9 cellular contexts compared by ENCODE assay signal in genomic region chr11:107563702-107564101, GRCh38. TPM values are rescaled to one million over a fixed set of nuclear protein-coding genes. Genes with fewer than 3 reads are reported as not detected.
DNase-seq lines count a peak whose midpoint lies in the region; ATAC-seq and TF ChIP-seq lines count a peak whose summit lies in the region.
"Had no signal": no experiment of that assay in that cellular context is flagged by ENCODE, and none has a peak within 500 bp of the region (broad histone marks: within the 10 kb centered on the region; RNA-seq: fewer than 3 reads in every experiment).

No MANE protein-coding gene starts in this region.

- DNase-seq in AG09319 (ENCODE audit: extremely low read depth, low read depth) = peak; percentile 29
- DNase-seq in NCI-H2227 (lab: John Stamatoyannopoulos, UW; ENCODE audit: unreplicated experiment) = peak; percentile 39
- DNase-seq in activated B cell treated with CpG ODN at 0.5 μM for 24 hours = no peak
- DNase-seq in epithelial cell of proximal tubule (ENCODE audit: low read depth) = no peak

- ATAC-seq in HG02973 (IDR thresholded peaks at IDR 0.05; ENCODE audit: unreplicated experiment) (peak; percentile 25), activated B cell treated with CpG ODN at 0.5 μM for 24 hours (ENCODE audit: low read depth) (no peak), HG03469 (IDR thresholded peaks at IDR 0.05; ENCODE audit: unreplicated experiment) (no peak)

- POLR2A ChIA-PET in activated B cell treated with CpG ODN at 0.5 μM for 24 hours (lab: Charles Lee) = interaction anchor here (1.7 kb wide), 1 partner anchor 126 kb away, joined by 4 read pairs; no protein-coding TSS in a partner anchor

- intact Hi-C loops in activated B cell treated with CpG ODN at 0.5 μM for 24 hours (cut with micrococcal nuclease) = loop anchor here (1.0 to 10.0 kb wide), 8 partner anchors 13 to 1489 kb away; partner anchors contain the start of genes AASDHPPT, ACAT1, C11orf65 and KBTBD3

- peak overlapping the region; percentile 71 for H3K27ac Mint-ChIP-seq in activated B cell treated with CpG ODN at 0.5 μM for 24 hours
- H3K27ac Mint-ChIP-seq in nephron = peak overlapping the region in 1 of 3 experiments; percentile 3

- H3K4me3 Mint-ChIP-seq in activated B cell treated with CpG ODN at 0.5 μM for 24 hours (peak overlapping the region; percentile 17), nephron (peak overlapping the region; percentile 65 to 84 (median 78))

- H3K36me3 Mint-ChIP-seq in activated B cell treated with CpG ODN at 0.5 μM for 24 hours (ENCODE audit: low read depth) = peaks cover 31% of the 10 kb centered on the region
- H3K36me3 Mint-ChIP-seq in nephron (ENCODE audit: low read depth) = peaks cover 13% of the 10 kb centered on the region

- no peak overlapping the region for H3K4me3 ChIP-seq in epithelial cell of proximal tubule (ENCODE audit: low read depth, low read length)
- H3K4me3 ChIP-seq: skin epidermis had no signal

- CTCF ChIA-PET in activated B cell treated with CpG ODN at 0.5 μM for 24 hours (lab: Charles Lee) = interaction anchor here (0.9 to 3.4 kb wide), 11 partner anchors 8 to 236 kb away, joined by 3 to 46 read pairs (median 5); no protein-coding TSS in a partner anchor

- H3K4me1 Mint-ChIP-seq in activated B cell treated with CpG ODN at 0.5 μM for 24 hours (peaks cover 56% of the 10 kb centered on the region), nephron (peaks cover 44% of the 10 kb centered on the region)

- H3K9me3 Mint-ChIP-seq in activated B cell treated with CpG ODN at 0.5 μM for 24 hours (no peaks in the 10 kb centered on the region), nephron (no peaks in the 10 kb centered on the region)

- H3K27me3 Mint-ChIP-seq in activated B cell treated with CpG ODN at 0.5 μM for 24 hours (no peaks in the 10 kb centered on the region), nephron (ENCODE audit: low read depth) (no peaks in the 10 kb centered on the region)

- TF ChIP-seq CTCF in AG09319 (IDR thresholded peaks at IDR 0.05; ENCODE audit: low read depth, low read length) (peak; percentile 74), GM12874 (IDR thresholded peaks at IDR 0.05; ENCODE audit: insufficient read depth, low read depth, low read length) (peak; percentile 49), activated B cell treated with CpG ODN at 0.5 μM for 24 hours (IDR thresholded peaks at IDR 0.05) (no peak), epithelial cell of proximal tubule (conservative IDR thresholded peaks at IDR 0.05; ENCODE audit: low read depth, low read length) (peak; percentile 64), nephron (IDR thresholded peaks at IDR 0.05; ENCODE audit: unreplicated experiment in 3 of 3) (peak; percentile 66 to 70 (median 70))

RNA-seq across cellular contexts. Expression of gene ALKBH8, which starts 1.8 kb away (rescaled TPM):
- total RNA-seq in activated B cell treated with CpG ODN at 0.5 μM for 24 hours (11.8 and 12.4 TPM in 2 replicates), epithelial cell of proximal tubule (5.3 and 7.4 TPM in 2 replicates)

RNA-seq across cellular contexts. Expression of gene ELMOD1, which starts 27.2 kb away (rescaled TPM):
- not detected in 2 replicates for total RNA-seq in activated B cell treated with CpG ODN at 0.5 μM for 24 hours
- total RNA-seq in epithelial cell of proximal tubule = 0.07 TPM in 1 of 2 replicates, not detected in the other

Comparison
In these comparisons a context has a peak if more than half of its experiments do, and no peak if none do; other contexts are left out.
1. DNase-seq: peak in AG09319 (single experiment) and NCI-H2227 (single experiment); none in activated B cell treated with CpG ODN at 0.5 μM for 24 hours (single experiment) and epithelial cell of proximal tubule (single experiment).